Comparison of ENCODE assay signal across 23 cellular contexts in the genomic region with DNA sequence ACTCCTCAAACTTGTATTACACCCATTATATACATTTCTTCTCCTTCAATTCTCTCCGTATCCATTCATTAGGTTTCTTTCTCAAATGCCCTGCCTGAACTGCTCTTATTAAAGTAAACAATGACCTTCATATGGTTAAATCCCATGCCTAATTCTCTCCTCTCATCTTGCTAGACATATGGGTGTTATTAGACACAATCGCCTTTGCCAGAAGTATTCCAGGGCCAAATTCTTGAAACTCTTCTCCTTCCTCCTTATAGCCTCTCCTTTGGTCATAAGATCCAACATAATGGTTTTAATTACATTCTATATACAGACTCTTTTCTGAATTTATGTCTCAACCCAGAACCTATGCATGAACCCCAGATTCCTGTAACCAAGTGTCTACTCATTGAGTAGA. TPM values are rescaled to one million over a fixed set of nuclear protein-coding genes. Genes with fewer than 3 reads are reported as not detected.
"Had no signal": no experiment of that assay in that cellular context is flagged by ENCODE, and none has a peak within 500 bp of the region (broad histone marks: within the 10 kb centered on the region; RNA-seq: fewer than 3 reads in every experiment).

No MANE protein-coding gene starts in this region.

- H3K27me3 Mint-ChIP-seq: activated CD4-positive, alpha-beta T cell treated with anti-CD3 and anti-CD28 coated beads, Interleukin-2, amount 10 ng/mL, durations not matched to agents 7 days and 5 days; activated T-cell treated with anti-CD3 and anti-CD28 coated beads, Interleukin-2, amount 50 U/mL, for 24 hours; natural killer cell treated with Interleukin-12 subunit alpha and Interleukin-12 subunit beta and Interleukin-15 and Interleukin-18, amount 100 ng/mL, for 72 hours; stimulated activated naive B cell treated with anti-CD40 and anti-IgM and Interleukin-4, amounts not matched to agents 10 μg/mL and 1 μg/mL and 100 μg/mL, for 72 hours had no signal

- H3K27me3 ChIP-seq: foreskin keratinocyte, hepatocyte, neutrophil had no signal

- H3K4me1 ChIP-seq: parathyroid adenoma had no signal

- H3K9me3 ChIP-seq: neutrophil had no signal

- H3K36me3 Mint-ChIP-seq: natural killer cell treated with Interleukin-12 subunit alpha and Interleukin-12 subunit beta and Interleukin-15 and Interleukin-18, amount 100 ng/mL, for 72 hours; stimulated activated naive B cell treated with anti-CD40 and anti-IgM and Interleukin-4, amounts not matched to agents 10 μg/mL and 1 μg/mL and 100 μg/mL, for 72 hours had no signal

- H3K9me3 Mint-ChIP-seq: activated CD4-positive, alpha-beta T cell treated with anti-CD3 and anti-CD28 coated beads, Interleukin-2, amount 10 ng/mL, durations not matched to agents 7 days and 5 days; activated T-cell treated with anti-CD3 and anti-CD28 coated beads, Interleukin-2, amount 50 U/mL, for 24 hours; activated T-helper 2 cell treated with anti-CD3 and anti-CD28 coated beads, Interferon-gamma antibody, Interleukin-2, Interleukin-4, amounts not matched to agents 10 μg/mL and 5 μg/mL and 100 μg/mL, durations not matched to agents 14 hours and 24 hours and 36 hours had no signal

- H3K4me2 ChIP-seq: hepatocyte had no signal

- H3K4me1 Mint-ChIP-seq: activated CD4-positive, alpha-beta T cell treated with anti-CD3 and anti-CD28 coated beads, Interleukin-2, amount 10 ng/mL, durations not matched to agents 7 days and 5 days; stimulated activated naive B cell treated with anti-CD40 and anti-IgM and Interleukin-4, amounts not matched to agents 10 μg/mL and 1 μg/mL and 100 μg/mL, for 72 hours had no signal

- H3K79me2 ChIP-seq: hepatocyte, parathyroid adenoma had no signal

- H2AFZ ChIP-seq: hepatocyte, parathyroid adenoma had no signal

- DNase-seq: activated CD4-positive, alpha-beta T cell treated with anti-CD3 and anti-CD28 coated beads, Interleukin-2, amount 10 ng/mL, durations not matched to agents 7 days and 5 days; activated CD8-positive, alpha-beta T cell treated with anti-CD3 and anti-CD28 coated beads, Interleukin-2, amount 10 ng/mL, durations not matched to agents 7 days and 5 days; activated naive CD4-positive, alpha-beta T cell treated with anti-CD3 and anti-CD28 coated beads for 36 hours; activated T-cell treated with anti-CD3 and anti-CD28 coated beads, Interleukin-2, amount 50 U/mL, for 24 hours; anterior cingulate cortex; erythroblast; foreskin keratinocyte; left cardiac atrium; stimulated activated CD4-positive, alpha-beta T cell treated with anti-CD3 and anti-CD28 coated beads, Interleukin-4, amount 100 ng/mL, for 4 hours; stimulated activated naive B cell treated with anti-CD40 and anti-IgM and Interleukin-4, amounts not matched to agents 10 μg/mL and 1 μg/mL and 100 μg/mL, for 72 hours; T-helper 1 cell; T-helper 9 cell had no signal

- H3K27ac ChIP-seq: coronary artery, foreskin keratinocyte, hepatocyte, neutrophil, parathyroid adenoma had no signal

- H3K4me3 Mint-ChIP-seq: activated CD4-positive, alpha-beta T cell treated with anti-CD3 and anti-CD28 coated beads, Interleukin-2, amount 10 ng/mL, durations not matched to agents 7 days and 5 days; activated CD8-positive, alpha-beta T cell treated with anti-CD3 and anti-CD28 coated beads, Interleukin-2, amount 10 ng/mL, durations not matched to agents 7 days and 5 days; activated naive CD4-positive, alpha-beta T cell treated with anti-CD3 and anti-CD28 coated beads for 36 hours; activated T-cell treated with anti-CD3 and anti-CD28 coated beads, Interleukin-2, amount 50 U/mL, for 24 hours; natural killer cell treated with Interleukin-12 subunit alpha and Interleukin-12 subunit beta and Interleukin-15 and Interleukin-18, amount 100 ng/mL, for 72 hours; stimulated activated naive B cell treated with anti-CD40 and anti-IgM and Interleukin-4, amounts not matched to agents 10 μg/mL and 1 μg/mL and 100 μg/mL, for 72 hours had no signal

- H3K4me3 ChIP-seq: coronary artery, hepatocyte had no signal

- H3K27ac Mint-ChIP-seq: activated CD4-positive, alpha-beta T cell treated with anti-CD3 and anti-CD28 coated beads, Interleukin-2, amount 10 ng/mL, durations not matched to agents 7 days and 5 days; activated CD8-positive, alpha-beta T cell treated with anti-CD3 and anti-CD28 coated beads, Interleukin-2, amount 10 ng/mL, durations not matched to agents 7 days and 5 days; activated naive CD4-positive, alpha-beta T cell treated with anti-CD3 and anti-CD28 coated beads for 36 hours; activated T-cell treated with anti-CD3 and anti-CD28 coated beads, Interleukin-2, amount 50 U/mL, for 24 hours; activated T-helper 2 cell treated with anti-CD3 and anti-CD28 coated beads, Interferon-gamma antibody, Interleukin-2, Interleukin-4, amounts not matched to agents 10 μg/mL and 5 μg/mL and 100 μg/mL, durations not matched to agents 14 hours and 24 hours and 36 hours; natural killer cell treated with Interleukin-12 subunit alpha and Interleukin-12 subunit beta and Interleukin-15 and Interleukin-18, amount 100 ng/mL, for 72 hours; stimulated activated naive B cell treated with anti-CD40 and anti-IgM and Interleukin-4, amounts not matched to agents 10 μg/mL and 1 μg/mL and 100 μg/mL, for 72 hours had no signal

- H3K36me3 ChIP-seq: neutrophil had no signal

- ATAC-seq: activated CD4-positive, CD25-positive, alpha-beta regulatory T cell treated with anti-CD3 and anti-CD28 coated beads, Interleukin-2, amount 50 U/mL, for 24 hours; activated CD8-positive, alpha-beta T cell treated with anti-CD3 and anti-CD28 coated beads, Interleukin-2, amount 10 ng/mL, durations not matched to agents 7 days and 5 days; foreskin keratinocyte; left cardiac atrium; natural killer cell treated with Interleukin-12 subunit alpha and Interleukin-12 subunit beta and Interleukin-15 and Interleukin-18, amount 100 ng/mL, for 72 hours; sciatic nerve; stimulated activated naive B cell treated with anti-CD40 and anti-IgM and Interleukin-4, amounts not matched to agents 10 μg/mL and 1 μg/mL and 100 μg/mL, for 72 hours had no signal

RNA-seq across cellular contexts. Expression of a gene that starts 4.8 kb away (rescaled TPM):
- total RNA-seq: activated CD4-positive, alpha-beta T cell treated with anti-CD3 and anti-CD28 coated beads, Interleukin-2, amount 10 ng/mL, durations not matched to agents 7 days and 5 days; activated CD8-positive, alpha-beta T cell treated with anti-CD3 and anti-CD28 coated beads, Interleukin-2, amount 10 ng/mL, durations not matched to agents 7 days and 5 days; activated naive CD4-positive, alpha-beta T cell treated with anti-CD3 and anti-CD28 coated beads for 36 hours; activated T-helper 2 cell treated with anti-CD3 and anti-CD28 coated beads, Interferon-gamma antibody, Interleukin-2, Interleukin-4, amounts not matched to agents 10 μg/mL and 5 μg/mL and 100 μg/mL, durations not matched to agents 14 hours and 24 hours and 36 hours; foreskin keratinocyte; left cardiac atrium; lower leg skin; mesenteric fat pad; natural killer cell treated with Interleukin-12 subunit alpha and Interleukin-12 subunit beta and Interleukin-15 and Interleukin-18, amount 100 ng/mL, for 72 hours; sciatic nerve; urinary bladder had no signal
